Comparison of ENCODE assay signal across 23 cellular contexts in the genomic region with DNA sequence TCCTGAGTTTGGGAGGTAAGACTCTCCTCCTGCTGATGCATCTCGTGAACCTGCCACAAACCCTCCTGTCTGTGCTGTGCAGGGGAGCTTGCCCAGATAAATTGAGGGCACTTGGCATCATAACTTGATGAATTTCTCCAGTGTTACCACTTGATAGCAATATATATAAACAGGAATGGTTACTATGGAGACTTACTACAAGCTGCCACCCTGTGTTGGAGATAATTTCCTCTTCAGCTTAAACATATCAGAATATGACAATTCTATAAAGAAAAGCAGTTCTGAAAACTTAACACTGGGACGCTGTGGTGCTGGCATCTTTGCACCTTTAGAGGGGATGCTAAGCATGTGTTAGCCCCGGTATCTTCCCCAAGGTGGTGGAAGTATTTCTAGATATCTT. TPM values are rescaled to one million over a fixed set of nuclear protein-coding genes. Genes with fewer than 3 reads are reported as not detected.
A peak's percentile ranks its signal among the peaks of the same experiment; 100 is the strongest.
DNase-seq lines count a peak whose midpoint lies in the region; ATAC-seq, FAIRE-seq and TF ChIP-seq lines count a peak whose summit lies in the region.
"Had no signal": no experiment of that assay in that cellular context is flagged by ENCODE, and none has a peak within 500 bp of the region (broad histone marks: within the 10 kb centered on the region; RNA-seq: fewer than 3 reads in every experiment).

No MANE protein-coding gene starts in this region.

- no peak overlapping the region for H3K4me2 ChIP-seq in endothelial cell of umbilical vein (ENCODE audit: insufficient read depth, low read length)
- H3K4me2 ChIP-seq: KMS-11 had no signal

- no peaks in the 10 kb centered on the region for H3K9me1 ChIP-seq in endothelial cell of umbilical vein (replicated peaks; ENCODE audit: control insufficient read depth, extremely low read depth, insufficient read depth, low read length)

- no peaks in the 10 kb centered on the region for H4K20me1 ChIP-seq in endothelial cell of umbilical vein (replicated peaks; ENCODE audit: control insufficient read depth, extremely low read depth, insufficient read depth, low read length)

- no peak for ATAC-seq in activated T-cell treated with anti-CD3 and anti-CD28 coated beads, Interleukin-2, amount 50 U/mL, for 72 hours (replicated peaks in 1 of 2)
- ATAC-seq in stimulated activated effector memory CD8-positive, alpha-beta T cell treated with anti-CD3 and anti-CD28 coated beads, Interleukin-12 subunit alpha, Interleukin-12 subunit beta, amount 100 ng/mL, for 72 hours: no peak
- ATAC-seq: Panc1 had no signal

- no peak overlapping the region for H3K27ac ChIP-seq in endothelial cell of umbilical vein (ENCODE audit: insufficient read depth, low read depth, low read length)
- H3K27ac ChIP-seq: KMS-11 had no signal

- no peak overlapping the region for H3K9ac ChIP-seq in endothelial cell of umbilical vein (replicated peaks; ENCODE audit: extremely low read depth, insufficient read depth, low read length)
- H3K9ac ChIP-seq: KMS-11 had no signal

- H3K27ac Mint-ChIP-seq in activated T-cell treated with anti-CD3 and anti-CD28 coated beads, Interleukin-2, amount 50 U/mL, for 24 hours: peak overlapping the region; percentile 55
- no peak overlapping the region for H3K27ac Mint-ChIP-seq in activated T-cell treated with anti-CD3 and anti-CD28 coated beads, Interleukin-2, amount 50 U/mL, for 72 hours
- peak overlapping the region; percentile 60 for H3K27ac Mint-ChIP-seq in stimulated activated effector memory CD8-positive, alpha-beta T cell treated with anti-CD3 and anti-CD28 coated beads, Interleukin-12 subunit alpha, Interleukin-12 subunit beta, amount 100 ng/mL, for 72 hours

- peaks cover 6% of the 10 kb centered on the region for H3K79me2 ChIP-seq in endothelial cell of umbilical vein (ENCODE audit: control insufficient read depth, insufficient read depth, low read length)

- H3K4me3 ChIP-seq in endothelial cell of umbilical vein (replicated peaks in 1 of 3; ENCODE audit: insufficient read depth in 1 of 3, low read depth in 1 of 3, low read length in 3 of 3): no peak overlapping the region

- DNase-seq in activated T-cell treated with anti-CD3 and anti-CD28 coated beads, Interleukin-2, amount 50 U/mL, for 24 hours: no peak
- no peak for DNase-seq in activated T-cell treated with anti-CD3 and anti-CD28 coated beads, Interleukin-2, amount 50 U/mL, for 72 hours
- DNase-seq in M059J (ENCODE audit: low read depth): peak; percentile 42
- peak; percentile 23 for DNase-seq in endothelial cell of umbilical vein (ENCODE audit: low read depth, low spot score)
- DNase-seq in stimulated activated effector memory CD8-positive, alpha-beta T cell treated with anti-CD3 and anti-CD28 coated beads, Interleukin-12 subunit alpha, Interleukin-12 subunit beta, amount 100 ng/mL, for 72 hours (ENCODE audit: low spot score in 2 of 2): no peak
- no peak for DNase-seq in ACHN
- DNase-seq in NAMALWA (ENCODE audit: low spot score): no peak
- no peak for DNase-seq in stimulated activated CD4-positive, alpha-beta T cell treated with anti-CD3 and anti-CD28 coated beads, Interleukin-15, amount 100 ng/mL, for 24 hours
- DNase-seq: 8988T; AML-193; CD8-positive, alpha-beta memory T cell; DMS 273 treated with DMSO at 0.1 percent for 48 hours; EL; H7; MM.1S; NCI-H1105 treated with DMSO at 0.1 percent for 48 hours; NCI-H1930; NCI-H2171; NCI-H510A; NCI-H82; SHP77 treated with DMSO at 0.1 percent for 48 hours had no signal

- H3K9me3 ChIP-seq in endothelial cell of umbilical vein (replicated peaks; ENCODE audit: control insufficient read depth, insufficient read depth, low read length): no peaks in the 10 kb centered on the region

- POLR2A ChIA-PET in endothelial cell of umbilical vein (lab: Charles Lee): no interaction called here

- dilution Hi-C loops in endothelial cell of umbilical vein (cut with MboI; ENCODE audit: extremely low pct_ligation_motif_present, low sequenced_read_pairs): no loop called here

- intact Hi-C loops in endothelial cell of umbilical vein (cut with micrococcal nuclease): no loop called here

- in situ Hi-C loops in ACHN (cut with HindIII; ENCODE audit: low pct_ligation_motif_present, low pct_unique_long_range_greater_than_20kb, low sequenced_read_pairs): no loop called here

- no peak for TF ChIP-seq CTCF in endothelial cell of umbilical vein (IDR thresholded peaks at IDR 0.05; ENCODE audit: extremely low read depth in 1 of 2, insufficient read depth in 1 of 2, low read depth in 1 of 2, low read length in 2 of 2)

- no peaks in the 10 kb centered on the region for H3K27me3 ChIP-seq in endothelial cell of umbilical vein (ENCODE audit: control insufficient read depth in 2 of 2, insufficient read depth in 2 of 2, low read length in 2 of 2)

- no TSS peak for BruUV-seq in endothelial cell of umbilical vein (replicated peaks; lab: Mats Ljungman, UMichigan)

- H3K4me3 Mint-ChIP-seq in activated T-cell treated with anti-CD3 and anti-CD28 coated beads, Interleukin-2, amount 50 U/mL, for 24 hours: no peak overlapping the region
- no peak overlapping the region for H3K4me3 Mint-ChIP-seq in activated T-cell treated with anti-CD3 and anti-CD28 coated beads, Interleukin-2, amount 50 U/mL, for 72 hours
- no peak overlapping the region for H3K4me3 Mint-ChIP-seq in stimulated activated effector memory CD8-positive, alpha-beta T cell treated with anti-CD3 and anti-CD28 coated beads, Interleukin-12 subunit alpha, Interleukin-12 subunit beta, amount 100 ng/mL, for 72 hours
- H3K4me3 Mint-ChIP-seq: CD8-positive, alpha-beta memory T cell had no signal

- H3K4me1 Mint-ChIP-seq in activated T-cell treated with anti-CD3 and anti-CD28 coated beads, Interleukin-2, amount 50 U/mL, for 24 hours (ENCODE audit: low read depth): no peaks in the 10 kb centered on the region
- no peaks in the 10 kb centered on the region for H3K4me1 Mint-ChIP-seq in activated T-cell treated with anti-CD3 and anti-CD28 coated beads, Interleukin-2, amount 50 U/mL, for 72 hours (ENCODE audit: low read depth)
- peaks cover 26% of the 10 kb centered on the region for H3K4me1 Mint-ChIP-seq in stimulated activated effector memory CD8-positive, alpha-beta T cell treated with anti-CD3 and anti-CD28 coated beads, Interleukin-12 subunit alpha, Interleukin-12 subunit beta, amount 100 ng/mL, for 72 hours

- H3K36me3 Mint-ChIP-seq in activated T-cell treated with anti-CD3 and anti-CD28 coated beads, Interleukin-2, amount 50 U/mL, for 24 hours (ENCODE audit: low read depth): peaks cover 98% of the 10 kb centered on the region
- H3K36me3 Mint-ChIP-seq in activated T-cell treated with anti-CD3 and anti-CD28 coated beads, Interleukin-2, amount 50 U/mL, for 72 hours (ENCODE audit: insufficient read depth in 2 of 2): peaks cover 17 to 48% of the 10 kb centered on the region in 2 donors
- peaks cover 100% of the 10 kb centered on the region for H3K36me3 Mint-ChIP-seq in stimulated activated effector memory CD8-positive, alpha-beta T cell treated with anti-CD3 and anti-CD28 coated beads, Interleukin-12 subunit alpha, Interleukin-12 subunit beta, amount 100 ng/mL, for 72 hours

- TF ChIP-seq POLR2A in endothelial cell of umbilical vein (IDR thresholded peaks at IDR 0.05; ENCODE audit: low read depth, low read length): no peak

- no peak overlapping the region for H2AFZ ChIP-seq in endothelial cell of umbilical vein (ENCODE audit: low read depth, low read length)

- no peaks in the 10 kb centered on the region for H3K9me3 Mint-ChIP-seq in activated T-cell treated with anti-CD3 and anti-CD28 coated beads, Interleukin-2, amount 50 U/mL, for 24 hours
- no peaks in the 10 kb centered on the region for H3K9me3 Mint-ChIP-seq in activated T-cell treated with anti-CD3 and anti-CD28 coated beads, Interleukin-2, amount 50 U/mL, for 72 hours
- H3K9me3 Mint-ChIP-seq in stimulated activated effector memory CD8-positive, alpha-beta T cell treated with anti-CD3 and anti-CD28 coated beads, Interleukin-12 subunit alpha, Interleukin-12 subunit beta, amount 100 ng/mL, for 72 hours: no peaks in the 10 kb centered on the region
- H3K9me3 Mint-ChIP-seq: CD8-positive, alpha-beta memory T cell had no signal

- H3K4me1 ChIP-seq in endothelial cell of umbilical vein (ENCODE audit: control insufficient read depth, extremely low read depth, insufficient read depth, low read length): no peaks in the 10 kb centered on the region

- CTCF ChIA-PET in endothelial cell of umbilical vein (lab: Charles Lee): interaction anchor here (1.5 to 2.4 kb wide), 2 partner anchors 15 to 184 kb away, joined by 5 to 14 read pairs; partner anchors contain the start of gene PFKFB3

- FAIRE-seq in endothelial cell of umbilical vein (lab: Jason Lieb, UNC): no peak

- H3K27me3 Mint-ChIP-seq in activated T-cell treated with anti-CD3 and anti-CD28 coated beads, Interleukin-2, amount 50 U/mL, for 24 hours: no peaks in the 10 kb centered on the region
- no peaks in the 10 kb centered on the region for H3K27me3 Mint-ChIP-seq in activated T-cell treated with anti-CD3 and anti-CD28 coated beads, Interleukin-2, amount 50 U/mL, for 72 hours (ENCODE audit: low read depth)
- H3K27me3 Mint-ChIP-seq: CD8-positive, alpha-beta memory T cell had no signal

- peaks cover 23 to 57% of the 10 kb centered on the region in 2 experiments for H3K36me3 ChIP-seq in endothelial cell of umbilical vein (ENCODE audit: control insufficient read depth in 2 of 2, extremely low read depth in 1 of 2, insufficient read depth in 2 of 2, low read length in 2 of 2)

TF ChIP-seq in endothelial cell of umbilical vein, 7 proteins besides CTCF, POLR2A, EP300 and RAD21 (continues in another document):
- TF ChIP-seq GATA2 (IDR thresholded peaks at IDR 0.05; ENCODE audit: insufficient read depth, insufficient read length, low read depth, low read length) (no peak), POLR2AphosphoS5 (IDR thresholded peaks at IDR 0.05; ENCODE audit: insufficient read depth, low read depth, low read length) (no peak), FOS (IDR thresholded peaks at IDR 0.05; ENCODE audit: borderline replicate concordance, insufficient read depth, low read length) (no peak)
- TF ChIP-seq, protein P1, sequence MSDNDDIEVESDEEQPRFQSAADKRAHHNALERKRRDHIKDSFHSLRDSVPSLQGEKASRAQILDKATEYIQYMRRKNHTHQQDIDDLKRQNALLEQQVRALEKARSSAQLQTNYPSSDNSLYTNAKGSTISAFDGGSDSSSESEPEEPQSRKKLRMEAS (IDR thresholded peaks at IDR 0.05; ENCODE audit: insufficient read depth, insufficient read length): no peak

RNA-seq across cellular contexts. Expression of gene PFKFB3, which starts 14.9 kb away (rescaled TPM):
- 100 to 1,000 TPM; 120 to 153 TPM for total RNA-seq in activated T-cell treated with anti-CD3 and anti-CD28 coated beads, Interleukin-2, amount 50 U/mL, for 72 hours
- 20.3 and 23.4 TPM in 2 replicates for total RNA-seq in M059J (2014; rRNA removed; shearing (Covaris generic))
- 33.7 and 35.6 TPM in 2 replicates for total RNA-seq in endothelial cell of umbilical vein
- 15.8 and 17.2 TPM in 2 replicates for polyA plus RNA-seq in endothelial cell of umbilical vein
- polyA plus RNA-seq in endothelial cell of umbilical vein (2011; cell fraction: cytosol; rRNA removed): 18.2 and 20.0 TPM in 2 replicates
- polyA plus RNA-seq in endothelial cell of umbilical vein (2011; cell fraction: nucleus; rRNA removed): 42.0 and 46.8 TPM in 2 replicates
- polyA plus RNA-seq in endothelial cell of umbilical vein (2012): 44.1 and 44.3 TPM in 2 replicates
- polyA minus RNA-seq in endothelial cell of umbilical vein: 17.7 and 20.3 TPM in 2 replicates
- polyA minus RNA-seq in endothelial cell of umbilical vein (2011; cell fraction: cytosol; rRNA and poly(A)+ RNA removed): 5.9 TPM
- 14.9 and 17.9 TPM in 2 replicates for polyA minus RNA-seq in endothelial cell of umbilical vein (2011; cell fraction: nucleus; rRNA and poly(A)+ RNA removed)

Comparison
In these comparisons a context has a peak if more than half of its experiments do, and no peak if none do; other contexts are left out.
1. DNase-seq: peak in M059J (single experiment) and endothelial cell of umbilical vein (single experiment); none in activated T-cell treated with anti-CD3 and anti-CD28 coated beads, Interleukin-2, amount 50 U/mL, for 24 hours (single experiment), activated T-cell treated with anti-CD3 and anti-CD28 coated beads, Interleukin-2, amount 50 U/mL, for 72 hours (0 of 2), stimulated activated effector memory CD8-positive, alpha-beta T cell treated with anti-CD3 and anti-CD28 coated beads, Interleukin-12 subunit alpha, Interleukin-12 subunit beta, amount 100 ng/mL, for 72 hours (0 of 2), ACHN (single experiment), NAMALWA (single experiment) and stimulated activated CD4-positive, alpha-beta T cell treated with anti-CD3 and anti-CD28 coated beads, Interleukin-15, amount 100 ng/mL, for 24 hours (single experiment).